In genomic region chr20:24296477-24297380, GRCh38 we compare ENCODE assay signal across 18 cellular contexts.
"Had no signal": no experiment of that assay in that cellular context is flagged by ENCODE, and none has a peak within 500 bp of the region (broad histone marks: within the 10 kb centered on the region; RNA-seq: fewer than 3 reads in every experiment).

No MANE protein-coding gene starts in this region.

- H3K27me3 ChIP-seq: body of pancreas, pancreas, sigmoid colon, spleen, upper lobe of left lung had no signal

- H3K27ac Mint-ChIP-seq: activated CD8-positive, alpha-beta T cell treated with anti-CD3 and anti-CD28 coated beads for 36 hours; activated naive CD8-positive, alpha-beta T cell had no signal

- DNase-seq: activated CD4-positive, alpha-beta T cell treated with anti-CD3 and anti-CD28 coated beads for 4 hours; activated CD8-positive, alpha-beta T cell treated with anti-CD3 and anti-CD28 coated beads for 36 hours; activated effector memory CD4-positive, alpha-beta T cell treated with anti-CD3 and anti-CD28 coated beads, Interleukin-2, amount 50 U/mL, for 16 hours; activated T-cell treated with anti-CD3 and anti-CD28 coated beads, Interleukin-2, amount 50 U/mL, for 48 hours; amygdala; body of pancreas; caudate nucleus; effector CD8-positive, alpha-beta T cell; heart left ventricle; naive B cell; pancreas; sigmoid colon; spleen; stimulated activated CD4-positive, alpha-beta T cell treated with anti-CD3 and anti-CD28 coated beads, Interleukin-1b, Interleukin-23, amount 100 ng/mL, for 48 hours; stimulated activated naive CD8-positive, alpha-beta T cell treated with anti-CD3 and anti-CD28 coated beads, Interleukin-15, amount 100 ng/mL, for 72 hours; upper lobe of left lung had no signal

- H3K4me3 Mint-ChIP-seq: activated CD8-positive, alpha-beta T cell treated with anti-CD3 and anti-CD28 coated beads for 36 hours; activated naive CD8-positive, alpha-beta T cell; stimulated activated naive CD8-positive, alpha-beta T cell treated with anti-CD3 and anti-CD28 coated beads, Interleukin-15, amount 100 ng/mL, for 72 hours had no signal

- H3K36me3 ChIP-seq: heart left ventricle, pancreas, sigmoid colon, spleen, upper lobe of left lung had no signal

- H3K4me1 ChIP-seq: body of pancreas, heart left ventricle, pancreas, sigmoid colon, spleen, upper lobe of left lung had no signal

- H3K27ac ChIP-seq: body of pancreas, heart left ventricle, pancreas, sigmoid colon, spleen, upper lobe of left lung had no signal

- H3K27me3 Mint-ChIP-seq: activated CD8-positive, alpha-beta T cell treated with anti-CD3 and anti-CD28 coated beads for 36 hours; activated naive CD8-positive, alpha-beta T cell; stimulated activated naive CD8-positive, alpha-beta T cell treated with anti-CD3 and anti-CD28 coated beads, Interleukin-15, amount 100 ng/mL, for 72 hours had no signal

- H3K4me1 Mint-ChIP-seq: stimulated activated naive CD8-positive, alpha-beta T cell treated with anti-CD3 and anti-CD28 coated beads, Interleukin-15, amount 100 ng/mL, for 72 hours had no signal

- H3K4me3 ChIP-seq: body of pancreas, heart left ventricle, lung, pancreas, sigmoid colon, spleen, upper lobe of left lung had no signal

- H3K36me3 Mint-ChIP-seq: activated naive CD8-positive, alpha-beta T cell; naive B cell had no signal

- H3K9me3 ChIP-seq: body of pancreas, heart left ventricle, pancreas, sigmoid colon, spleen, upper lobe of left lung had no signal

- H3K9me3 Mint-ChIP-seq: activated CD8-positive, alpha-beta T cell treated with anti-CD3 and anti-CD28 coated beads for 36 hours; naive B cell; stimulated activated naive CD8-positive, alpha-beta T cell treated with anti-CD3 and anti-CD28 coated beads, Interleukin-15, amount 100 ng/mL, for 72 hours had no signal
